ENCODE assay signal across 23 cellular contexts in genomic region chr1:77545970-77546369, GRCh38.
DNase-seq lines count a peak whose midpoint lies in the region; TF ChIP-seq lines count a peak whose summit lies in the region.
"Had no signal": no experiment of that assay in that cellular context is flagged by ENCODE, and none has a peak within 500 bp of the region (broad histone marks: within the 10 kb centered on the region; RNA-seq: fewer than 3 reads in every experiment).

No MANE protein-coding gene starts in this region.

- no peaks in the 10 kb centered on the region for H3K9me3 Mint-ChIP-seq in endodermal cell
- H3K9me3 Mint-ChIP-seq: activated B cell treated with CpG ODN at 0.5 μM for 24 hours; activated naive CD8-positive, alpha-beta T cell treated with anti-CD3 and anti-CD28 coated beads, Interleukin-2, amount 10 ng/mL, durations not matched to agents 7 days and 5 days; GM23338 had no signal

- H3K36me3 Mint-ChIP-seq in endodermal cell (ENCODE audit: low read depth) = no peaks in the 10 kb centered on the region
- H3K36me3 Mint-ChIP-seq: activated naive CD8-positive, alpha-beta T cell treated with anti-CD3 and anti-CD28 coated beads, Interleukin-2, amount 10 ng/mL, durations not matched to agents 7 days and 5 days had no signal

- DNase-seq in EH (ENCODE audit: low read depth) = peak; percentile 69
- DNase-seq in HT1080 (ENCODE audit: low read depth) = peak; percentile 85
- DNase-seq in choroid plexus epithelial cell (ENCODE audit: low read depth) = peak; percentile 84
- no peak for DNase-seq in osteoblast (ENCODE audit: insufficient read length, low spot score, missing footprints)
- DNase-seq in MG63 = no peak
- no peak for DNase-seq in NOMO-1 treated with DMSO at 0.1 percent for 48 hours (lab: John Stamatoyannopoulos, UW; ENCODE audit: unreplicated experiment)
- no peak for DNase-seq in endodermal cell
- DNase-seq: activated B cell treated with CpG ODN at 0.5 μM for 24 hours; activated naive CD8-positive, alpha-beta T cell treated with anti-CD3 and anti-CD28 coated beads, Interleukin-2, amount 10 ng/mL, durations not matched to agents 7 days and 5 days; DMS 273 treated with DMSO at 0.1 percent for 48 hours; heart right ventricle; islet precursor cell; NCI-H1048; NCI-H2081; NCI-H526 treated with DMSO at 0.1 percent for 48 hours; stimulated activated CD4-positive, alpha-beta T cell treated with anti-CD3 and anti-CD28 coated beads, Interleukin-4, amount 100 ng/mL, for 24 hours; T-helper 2 cell; testis had no signal

- H3K4me1 ChIP-seq in osteoblast (ENCODE audit: insufficient read depth, low read length) (peaks cover 35% of the 10 kb centered on the region), endodermal cell (ENCODE audit: control insufficient read depth, insufficient read depth, low read length) (no peaks in the 10 kb centered on the region)
- H3K4me1 ChIP-seq: esophagus muscularis mucosa, testis had no signal

- H2AFZ ChIP-seq in osteoblast (ENCODE audit: low read length) = peak overlapping the region; percentile 44
- H2AFZ ChIP-seq: GM23338 had no signal

- peak overlapping the region; percentile 70 for H3K27ac ChIP-seq in osteoblast (ENCODE audit: low read depth, low read length)
- H3K27ac ChIP-seq in endodermal cell (ENCODE audit: low read depth, low read length) = no peak overlapping the region
- H3K27ac ChIP-seq: C4-2B, esophagus muscularis mucosa, skin epidermis, testis had no signal

- H3K79me2 ChIP-seq in osteoblast (ENCODE audit: insufficient read depth, low read length) = no peaks in the 10 kb centered on the region

- H4K20me1 ChIP-seq in osteoblast (ENCODE audit: insufficient read depth, low read length) = no peaks in the 10 kb centered on the region

- WGBS in endodermal cell (ENCODE audit: insufficient coverage in 1 of 2, insufficient read length in 1 of 2), 2 experiments = 91% methylated on average over 5 of the region's 5 CpGs

- H3K27ac Mint-ChIP-seq in endodermal cell = no peak overlapping the region
- H3K27ac Mint-ChIP-seq: activated B cell treated with CpG ODN at 0.5 μM for 24 hours; activated naive CD8-positive, alpha-beta T cell treated with anti-CD3 and anti-CD28 coated beads, Interleukin-2, amount 10 ng/mL, durations not matched to agents 7 days and 5 days; GM23338 had no signal

- H3K27me3 ChIP-seq in osteoblast (ENCODE audit: insufficient read depth, low read length) (no peaks in the 10 kb centered on the region), MG63 (no peaks in the 10 kb centered on the region), endodermal cell (ENCODE audit: control insufficient read depth, insufficient read depth, low read length, poor library complexity, severe bottlenecking) (no peaks in the 10 kb centered on the region)
- H3K27me3 ChIP-seq: esophagus muscularis mucosa, heart right ventricle, testis had no signal

- no peak overlapping the region for H3K9ac ChIP-seq in endodermal cell (ENCODE audit: extremely low read depth, low read length, poor library complexity, severe bottlenecking)

- H3K27me3 Mint-ChIP-seq in endodermal cell (ENCODE audit: insufficient read depth) = no peaks in the 10 kb centered on the region
- H3K27me3 Mint-ChIP-seq: activated naive CD8-positive, alpha-beta T cell treated with anti-CD3 and anti-CD28 coated beads, Interleukin-2, amount 10 ng/mL, durations not matched to agents 7 days and 5 days had no signal

- H3K4me1 Mint-ChIP-seq in endodermal cell = peaks cover 5% of the 10 kb centered on the region
- H3K4me1 Mint-ChIP-seq: activated naive CD8-positive, alpha-beta T cell treated with anti-CD3 and anti-CD28 coated beads, Interleukin-2, amount 10 ng/mL, durations not matched to agents 7 days and 5 days had no signal

- peak overlapping the region; percentile 59 for H3K4me2 ChIP-seq in osteoblast (ENCODE audit: insufficient read depth, low read length)
- H3K4me2 ChIP-seq: GM23338 had no signal

- H3K4me3 ChIP-seq in choroid plexus epithelial cell (ENCODE audit: low read depth, low read length) = no peak overlapping the region
- no peak overlapping the region for H3K4me3 ChIP-seq in osteoblast (ENCODE audit: insufficient read depth, low read length)
- no peak overlapping the region for H3K4me3 ChIP-seq in MG63
- H3K4me3 ChIP-seq in endodermal cell (ENCODE audit: low read length) = no peak overlapping the region
- H3K4me3 ChIP-seq: esophagus muscularis mucosa, GM23338, heart right ventricle, lung, skin epidermis, testis had no signal

- no peak overlapping the region for H3K4me3 Mint-ChIP-seq in endodermal cell
- H3K4me3 Mint-ChIP-seq: activated B cell treated with CpG ODN at 0.5 μM for 24 hours; activated naive CD8-positive, alpha-beta T cell treated with anti-CD3 and anti-CD28 coated beads, Interleukin-2, amount 10 ng/mL, durations not matched to agents 7 days and 5 days; GM23338 had no signal

- H3K36me3 ChIP-seq in osteoblast (ENCODE audit: insufficient read depth, low read length) (no peaks in the 10 kb centered on the region), MG63 (no peaks in the 10 kb centered on the region), endodermal cell (ENCODE audit: control insufficient read depth, insufficient read depth, low read length) (no peaks in the 10 kb centered on the region)
- H3K36me3 ChIP-seq: esophagus muscularis mucosa, heart right ventricle had no signal

- H3K9me3 ChIP-seq in osteoblast (ENCODE audit: low read depth, low read length) = no peaks in the 10 kb centered on the region
- no peaks in the 10 kb centered on the region for H3K9me3 ChIP-seq in MG63
- no peaks in the 10 kb centered on the region for H3K9me3 ChIP-seq in endodermal cell (ENCODE audit: control insufficient read depth, low read length)
- H3K9me3 ChIP-seq: esophagus muscularis mucosa, heart right ventricle, testis had no signal

- TF ChIP-seq CTCF in choroid plexus epithelial cell (conservative IDR thresholded peaks at IDR 0.05; ENCODE audit: low read depth, low read length) (no peak), osteoblast (IDR thresholded peaks at IDR 0.05; ENCODE audit: extremely low read depth, low read depth, low read length) (no peak), endodermal cell (conservative IDR thresholded peaks at IDR 0.05) (no peak)

Comparison
In these comparisons a context has a peak if more than half of its experiments do, and no peak if none do; other contexts are left out.
1. DNase-seq: peak in EH (single experiment), HT1080 (single experiment) and choroid plexus epithelial cell (single experiment); none in osteoblast (single experiment), MG63 (single experiment), NOMO-1 treated with DMSO at 0.1 percent for 48 hours (single experiment) and endodermal cell (single experiment).